ENCODE assay signal across 9 cellular contexts in the genomic region with DNA sequence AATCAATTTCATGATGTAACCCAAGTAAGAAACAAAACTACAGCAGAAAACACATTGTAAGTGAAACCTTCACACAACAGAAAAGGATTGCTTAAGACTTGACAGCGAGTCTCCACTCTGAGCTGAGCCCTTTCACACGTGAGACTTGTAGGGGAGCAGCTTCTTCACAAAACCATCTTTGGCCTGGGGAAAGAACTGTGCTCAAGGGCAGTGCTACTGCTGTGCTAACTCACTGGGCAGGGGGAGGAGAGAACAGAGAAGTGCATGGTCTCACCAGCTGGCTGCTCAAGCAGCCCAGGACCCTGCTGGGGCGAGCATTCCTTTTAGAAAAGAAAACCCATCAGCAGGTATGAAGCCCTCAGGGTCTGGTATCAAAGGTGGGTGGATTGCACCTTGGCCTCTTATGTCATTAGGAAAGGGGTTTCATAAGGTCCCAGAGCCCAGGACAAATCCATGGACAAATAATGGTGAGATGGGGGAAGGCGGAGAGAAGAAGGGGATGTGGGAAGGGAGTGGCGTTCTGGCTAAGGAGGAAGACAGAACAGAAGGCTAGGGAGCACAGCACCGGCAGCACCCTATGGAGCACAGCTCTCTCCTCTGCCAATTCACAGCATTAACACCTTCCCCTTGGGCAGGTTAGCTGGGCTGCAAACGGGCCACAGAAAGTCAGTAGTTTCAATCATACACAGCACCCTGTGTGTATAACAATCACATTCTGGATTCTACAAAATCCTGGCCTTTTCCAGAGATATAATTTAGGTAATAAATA. TPM values are rescaled to one million over a fixed set of nuclear protein-coding genes. Genes with fewer than 3 reads are reported as not detected.
DNase-seq lines count a peak whose midpoint lies in the region; ATAC-seq and TF ChIP-seq lines count a peak whose summit lies in the region.
"Had no signal": no experiment of that assay in that cellular context is flagged by ENCODE, and none has a peak within 500 bp of the region (broad histone marks: within the 10 kb centered on the region; RNA-seq: fewer than 3 reads in every experiment).

No MANE protein-coding gene starts in this region.

- no peak for DNase-seq in A673 (ENCODE audit: low spot score)
- no peak for DNase-seq in chondrocyte (ENCODE audit: low spot score)
- DNase-seq in naive B cell, result no peak
- DNase-seq in adrenal gland, result no peak
- DNase-seq in medulla oblongata (ENCODE audit: extremely low spot score), result no peak
- no peak for DNase-seq in foreskin keratinocyte

- H3K27me3 Mint-ChIP-seq in chondrocyte (ENCODE audit: low read depth), result no peaks in the 10 kb centered on the region
- H3K27me3 Mint-ChIP-seq in naive B cell, result no peaks in the 10 kb centered on the region

- H3K27ac Mint-ChIP-seq in chondrocyte (ENCODE audit: unreplicated experiment) (peak overlapping the region; percentile 77), naive B cell (peak overlapping the region in 4 of 6 donors; percentile 24 to 86 (median 57))

- peak overlapping the region; percentile 25 for H3K27ac ChIP-seq in A673 (ENCODE audit: low read depth, low read length, poor library complexity, severe bottlenecking)
- 0 out of 2 replicates have a peak overlapping the region, but pooled peaks have one; percentile 20 for H3K27ac ChIP-seq in HUES64 (ENCODE audit: low read depth, low read length)
- peak overlapping the region in 2 of 5 donors; percentile 21 to 47 for H3K27ac ChIP-seq in adrenal gland
- no peak overlapping the region for H3K27ac ChIP-seq in foreskin keratinocyte

- CTCF ChIA-PET in A673 (lab: Charles Lee), result interaction anchor here (1.0 kb wide), 1 partner anchor 9 kb away, joined by 4 read pairs; no protein-coding TSS in a partner anchor

- WGBS in HUES64, result 84% methylated on average over 7 of the region's 7 CpGs
- 90 to 96% (median 92%) methylated on average over 6 to 7 of the region's 7 CpGs for WGBS in adrenal gland, 4 donors

- intact Hi-C loops in A673 (cut with micrococcal nuclease; ENCODE audit: unreplicated experiment), result no loop called here
- intact Hi-C loops in adrenal gland (cut with DNase I), result loop anchor here in 1 of 2 donors (5.0 kb wide), 1 partner anchor 83 kb away; the partner anchor contains the start of gene CELF1

- H3K27me3 ChIP-seq in A673 (replicated peaks; ENCODE audit: insufficient read depth, low read depth, low read length, poor library complexity), result no peaks in the 10 kb centered on the region
- H3K27me3 ChIP-seq in HUES64 (ENCODE audit: insufficient read depth, low read length), result no peaks in the 10 kb centered on the region
- H3K27me3 ChIP-seq in adrenal gland, result no peaks in the 10 kb centered on the region
- no peaks in the 10 kb centered on the region for H3K27me3 ChIP-seq in foreskin keratinocyte

- H3K36me3 Mint-ChIP-seq in chondrocyte (ENCODE audit: low read depth), result peaks cover 33% of the 10 kb centered on the region
- peaks cover 9 to 38% of the 10 kb centered on the region in 2 donors for H3K36me3 Mint-ChIP-seq in naive B cell

- no peak overlapping the region for H3K4me3 Mint-ChIP-seq in chondrocyte (ENCODE audit: unreplicated experiment)
- no peak overlapping the region for H3K4me3 Mint-ChIP-seq in naive B cell

- no peaks in the 10 kb centered on the region for H3K9me3 ChIP-seq in A673 (ENCODE audit: low read depth, low read length, poor library complexity, severe bottlenecking)
- no peaks in the 10 kb centered on the region for H3K9me3 ChIP-seq in HUES64 (ENCODE audit: insufficient read depth, low read depth, low read length)
- H3K9me3 ChIP-seq in adrenal gland (replicated peaks in 1 of 3), result no peaks in the 10 kb centered on the region

- H3K4me1 ChIP-seq in A673 (ENCODE audit: insufficient read depth, low read length, poor library complexity, severe bottlenecking), result peaks cover 41% of the 10 kb centered on the region
- H3K4me1 ChIP-seq in HUES64 (ENCODE audit: insufficient read depth, low read length), result peaks cover 44% of the 10 kb centered on the region
- peaks cover 17 to 28% of the 10 kb centered on the region in 2 donors for H3K4me1 ChIP-seq in adrenal gland (replicated peaks in 1 of 2)
- no peaks in the 10 kb centered on the region for H3K4me1 ChIP-seq in foreskin keratinocyte

- H3K36me3 ChIP-seq in A673 (ENCODE audit: insufficient read depth, low read length, poor library complexity, severe bottlenecking) (peaks cover 87% of the 10 kb centered on the region), HUES64 (ENCODE audit: insufficient read depth, low read length) (peaks cover 84% of the 10 kb centered on the region), adrenal gland (replicated peaks in 1 of 2) (peaks cover 0 to 56% of the 10 kb centered on the region in 2 donors)

- TF ChIP-seq POLR2A in adrenal gland (IDR thresholded peaks at IDR 0.05), result no peak

- H3K4me1 Mint-ChIP-seq in chondrocyte (ENCODE audit: low read depth) (peaks cover 44% of the 10 kb centered on the region), naive B cell (peaks cover 4 to 15% (median 4%) of the 10 kb centered on the region in 3 donors)

- POLR2A ChIA-PET in A673 (lab: Charles Lee; ENCODE audit: low non-redundant PET), result interaction anchor here (0.6 kb wide), 1 partner anchor 250 kb away, joined by 7 read pairs; no protein-coding TSS in a partner anchor

- ATAC-seq in naive B cell (ENCODE audit: low read depth in 2 of 2) (no peak), GM19328 (IDR thresholded peaks at IDR 0.05; ENCODE audit: unreplicated experiment) (no peak), foreskin keratinocyte (no peak)

- BruUV-seq in A673 (replicated peaks; lab: Mats Ljungman, UMichigan), result TSS peak; percentile 5

- H3K4me3 ChIP-seq in A673 (ENCODE audit: low read depth, low read length, poor library complexity, severe bottlenecking), result no peak overlapping the region
- no peak overlapping the region for H3K4me3 ChIP-seq in HUES64 (ENCODE audit: low read length)
- no peak overlapping the region for H3K4me3 ChIP-seq in adrenal gland

- no peak overlapping the region for H3K9ac ChIP-seq in HUES64 (ENCODE audit: low read depth, low read length)

- TF ChIP-seq CTCF in A673 (conservative IDR thresholded peaks at IDR 0.05; ENCODE audit: low read depth, low read length), result no peak
- no peak for TF ChIP-seq CTCF in chondrocyte (IDR thresholded peaks at IDR 0.05)
- no peak for TF ChIP-seq CTCF in adrenal gland (IDR thresholded peaks at IDR 0.05)
- no peak for TF ChIP-seq CTCF in foreskin keratinocyte (conservative IDR thresholded peaks at IDR 0.05)

- no peaks in the 10 kb centered on the region for H3K9me3 Mint-ChIP-seq in chondrocyte (ENCODE audit: low read depth)
- H3K9me3 Mint-ChIP-seq in naive B cell, result no peaks in the 10 kb centered on the region

RNA-seq across cellular contexts. Expression of gene RAPSN, which starts 20.7 kb away (rescaled TPM):
- total RNA-seq in A673 (2021) (1.0 TPM in 2 replicates), chondrocyte (0.33 to 0.35 TPM (median 0.34 TPM) in 3 replicates), adrenal gland (1 to 10 TPM in 7 of 8 donors, under 1 TPM in 1; 0.18 to 5.1 (median 2.1) TPM), foreskin keratinocyte (0.14 and 0.18 TPM in 2 replicates)
- polyA plus RNA-seq in HUES64 (2013, experiment 1 of 2), result not detected
- polyA plus RNA-seq in HUES64 (2013, experiment 2 of 2), result not detected
- polyA plus RNA-seq in naive B cell (ENCODE audit: low read depth in 6 of 6) (not detected), adrenal gland (1 to 10 TPM in 2 of 3 donors, under 1 TPM in 1; 0.33 to 4.7 (median 3.9) TPM), foreskin keratinocyte (0.10 and 0.32 TPM in 2 replicates)
- total RNA-seq: subcutaneous adipose tissue had no signal

RNA-seq across cellular contexts. Expression of gene PSMC3, which starts 43.4 kb away (rescaled TPM):
- total RNA-seq in A673 (2021) (665 and 701 TPM in 2 replicates), chondrocyte (100 to 139 TPM (median 108 TPM) in 3 replicates), adrenal gland (100 to 1,000 TPM in 5 of 8 donors, 10 to 100 TPM in 3; 85.4 to 164 (median 123) TPM), foreskin keratinocyte (209 and 242 TPM in 2 replicates)
- polyA plus RNA-seq in HUES64 (2013, experiment 1 of 2), result 162 TPM
- 138 TPM for polyA plus RNA-seq in HUES64 (2013, experiment 2 of 2)
- polyA plus RNA-seq in naive B cell (ENCODE audit: low read depth in 6 of 6) (100 to 1,000 TPM in 2 of 6 donors, 10 to 100 TPM in 4; 78.6 to 109 (median 95.1) TPM), adrenal gland (100 to 1,000 TPM; 110 to 291 (median 137) TPM), foreskin keratinocyte (249 and 296 TPM in 2 replicates)
